In genomic region chr10:51843966-51844365, GRCh38 we compare ENCODE assay signal across 24 cellular contexts.
"Had no signal": no experiment of that assay in that cellular context is flagged by ENCODE, and none has a peak within 500 bp of the region (broad histone marks: within the 10 kb centered on the region; RNA-seq: fewer than 3 reads in every experiment).

No MANE protein-coding gene starts in this region.

- H3K27me3 ChIP-seq: stomach, suprapubic skin, testis, thyroid gland, tibial artery, tibial nerve, transverse colon, upper lobe of left lung, upper lobe of right lung, uterus, vagina had no signal

- DNase-seq: stimulated activated CD4-positive, alpha-beta T cell treated with anti-CD3 and anti-CD28 coated beads, Interleukin-2, amount 100 ng/mL, for 48 hours; stimulated activated CD4-positive, alpha-beta T cell treated with anti-CD3 and anti-CD28 coated beads, Interleukin-4, amount 100 ng/mL, for 1 hour; stimulated activated CD4-positive, alpha-beta T cell treated with anti-CD3 and anti-CD28 coated beads, Interleukin-4, amount 100 ng/mL, for 24 hours; stimulated activated CD4-positive, alpha-beta T cell treated with anti-CD3 and anti-CD28 coated beads, Interleukin-4, amount 100 ng/mL, for 4 hours; stimulated activated CD8-positive, alpha-beta memory T cell treated with anti-CD3 and anti-CD28 coated beads, Interleukin-4, amount 100 ng/mL, for 48 hours; stimulated activated naive B cell treated with anti-CD40 and anti-IgM and Interleukin-4, amounts not matched to agents 10 μg/mL and 1 μg/mL and 100 μg/mL, for 72 hours; stimulated activated naive CD4-positive, alpha-beta T cell; stimulated activated naive CD4-positive, alpha-beta T cell treated with Interleukin-2 at 50 U/mL for 16 hours; stimulated activated naive CD8-positive, alpha-beta T cell treated with anti-CD3 and anti-CD28 coated beads, Interleukin-15, amount 100 ng/mL, for 72 hours; stimulated activated naive CD8-positive, alpha-beta T cell treated with anti-CD3 and anti-CD28 coated beads, Interleukin-15, Interleukin-2, amounts not matched to agents 100 U/mL and 50 U/mL, for 24 hours; stomach; substantia nigra; testis; thyroid gland; tibial artery; transverse colon; trophoblast cell; upper lobe of left lung; upper lobe of right lung; uterus had no signal

- H3K36me3 ChIP-seq: stomach, suprapubic skin, thoracic aorta, thyroid gland, tibial artery, tibial nerve, transverse colon, upper lobe of left lung, upper lobe of right lung, uterus, vagina had no signal

- H3K9me3 ChIP-seq: stomach, suprapubic skin, testis, thoracic aorta, thyroid gland, tibial artery, tibial nerve, transverse colon, upper lobe of left lung, upper lobe of right lung, uterus, vagina had no signal

- H3K27ac ChIP-seq: stomach, suprapubic skin, testis, thoracic aorta, thyroid gland, tibial artery, tibial nerve, transverse colon, upper lobe of left lung, upper lobe of right lung, uterus, vagina had no signal

- H3K4me3 ChIP-seq: stomach, suprapubic skin, testis, thoracic aorta, thyroid gland, tibial artery, tibial nerve, transverse colon, upper lobe of left lung, upper lobe of right lung, uterus, vagina had no signal
